In the genomic region with DNA sequence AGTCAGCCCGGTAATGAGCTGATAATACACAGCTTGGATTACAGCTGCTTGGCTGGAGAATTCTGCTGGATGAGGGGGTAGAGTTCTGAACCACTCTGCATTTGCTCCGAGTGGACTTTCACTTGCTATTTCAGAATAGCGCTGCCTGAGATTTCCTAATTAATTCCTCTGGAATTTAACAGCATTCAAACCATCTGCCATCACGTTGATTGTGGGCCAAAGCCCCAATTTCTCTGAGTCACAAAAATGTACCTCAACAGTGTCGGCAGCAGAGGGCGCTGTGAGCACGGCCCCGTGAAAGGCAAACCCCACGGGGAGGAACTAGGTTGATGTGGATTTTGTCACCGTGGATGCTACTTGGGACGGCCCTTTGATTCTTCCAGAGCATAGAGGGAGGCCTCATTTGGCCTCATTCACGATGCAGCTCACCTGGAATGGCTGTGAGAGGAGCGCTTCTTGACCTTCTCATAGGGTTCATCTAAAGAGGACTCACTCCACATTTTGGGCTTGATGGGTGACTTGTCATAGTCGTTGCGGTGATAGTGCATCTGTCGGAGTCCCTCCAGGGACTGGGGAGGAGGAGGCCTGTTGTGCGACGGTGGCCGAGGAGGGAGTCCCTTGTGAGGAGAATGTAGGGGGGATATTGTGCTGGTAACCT, we compare ENCODE assay signal across 8 cellular contexts.
DNase-seq lines count a peak whose midpoint lies in the region; ATAC-seq, FAIRE-seq and TF ChIP-seq lines count a peak whose summit lies in the region.

No MANE protein-coding gene starts in this region.

- no peak overlapping the region for H3K4me3 ChIP-seq in endothelial cell of umbilical vein (replicated peaks in 1 of 3; ENCODE audit: insufficient read depth in 1 of 3, low read depth in 1 of 3, low read length in 3 of 3)

- H3K9me3 ChIP-seq in endothelial cell of umbilical vein (replicated peaks; ENCODE audit: control insufficient read depth, insufficient read depth, low read length), result no peaks in the 10 kb centered on the region

- DNase-seq in AG08395 (ENCODE audit: low spot score) (peak; percentile 89), NCI-H748 (lab: John Stamatoyannopoulos, UW; ENCODE audit: unreplicated experiment) (peak; percentile 15), endothelial cell of umbilical vein (ENCODE audit: low read depth, low spot score) (peak; percentile 59), middle frontal gyrus (ENCODE audit: extremely low spot score, low spot score) (peak; percentile 84)
- DNase-seq in activated CD8-positive, alpha-beta memory T cell treated with anti-CD3 and anti-CD28 coated beads, Interleukin-2, amount 50 U/mL, for 1 hour (ENCODE audit: extremely low read depth), result peak; percentile 33
- DNase-seq in stimulated activated CD8-positive, alpha-beta memory T cell treated with anti-CD3 and anti-CD28 coated beads, Interleukin-2, amount 100 ng/mL, for 1 hour (ENCODE audit: low read depth in 2 of 2), result peak; percentile 32 to 39

- H3K79me2 ChIP-seq in endothelial cell of umbilical vein (ENCODE audit: control insufficient read depth, insufficient read depth, low read length), result no peaks in the 10 kb centered on the region

- peak; percentile 94 for FAIRE-seq in endothelial cell of umbilical vein (lab: Jason Lieb, UNC)

- CTCF ChIA-PET in endothelial cell of umbilical vein (lab: Charles Lee), result interaction anchor here (0.7 to 2.7 kb wide), 26 partner anchors 9 to 434 kb away, joined by 3 to 27 read pairs (median 3); no protein-coding TSS in a partner anchor

- TF ChIP-seq POLR2A in endothelial cell of umbilical vein (IDR thresholded peaks at IDR 0.05; ENCODE audit: low read depth, low read length), result no peak

- H2AFZ ChIP-seq in endothelial cell of umbilical vein (ENCODE audit: low read depth, low read length), result no peak overlapping the region

- POLR2A ChIA-PET in endothelial cell of umbilical vein (lab: Charles Lee), result no interaction called here

- no peaks in the 10 kb centered on the region for H4K20me1 ChIP-seq in endothelial cell of umbilical vein (replicated peaks; ENCODE audit: control insufficient read depth, extremely low read depth, insufficient read depth, low read length)

- intact Hi-C loops in endothelial cell of umbilical vein (cut with micrococcal nuclease), result loop anchor here (1.0 to 5.0 kb wide), 5 partner anchors 24 to 118 kb away; no protein-coding TSS in a partner anchor

- ATAC-seq in GM18909 (IDR thresholded peaks at IDR 0.05; ENCODE audit: poor library complexity, unreplicated experiment) (peak; percentile 59), HG02884 (IDR thresholded peaks at IDR 0.05; ENCODE audit: unreplicated experiment) (no peak)

- TF ChIP-seq CTCF in endothelial cell of umbilical vein (IDR thresholded peaks at IDR 0.05; ENCODE audit: extremely low read depth in 1 of 2, insufficient read depth in 1 of 2, low read depth in 1 of 2, low read length in 2 of 2), result peak; percentile 78 to 81

- no peaks in the 10 kb centered on the region for H3K9me1 ChIP-seq in endothelial cell of umbilical vein (replicated peaks; ENCODE audit: control insufficient read depth, extremely low read depth, insufficient read depth, low read length)

- H3K4me2 ChIP-seq in endothelial cell of umbilical vein (ENCODE audit: insufficient read depth, low read length), result no peak overlapping the region

- H3K9ac ChIP-seq in endothelial cell of umbilical vein (replicated peaks; ENCODE audit: extremely low read depth, insufficient read depth, low read length), result no peak overlapping the region

- H3K27ac ChIP-seq in endothelial cell of umbilical vein (ENCODE audit: insufficient read depth, low read depth, low read length), result peak overlapping the region; percentile 16

- peaks cover 36 to 40% of the 10 kb centered on the region in 2 experiments for H3K36me3 ChIP-seq in endothelial cell of umbilical vein (ENCODE audit: control insufficient read depth in 2 of 2, extremely low read depth in 1 of 2, insufficient read depth in 2 of 2, low read length in 2 of 2)

- dilution Hi-C loops in endothelial cell of umbilical vein (cut with MboI; ENCODE audit: extremely low pct_ligation_motif_present, low sequenced_read_pairs), result no loop called here

- BruUV-seq in endothelial cell of umbilical vein (replicated peaks; lab: Mats Ljungman, UMichigan), result no TSS peak

- no peaks in the 10 kb centered on the region for H3K27me3 ChIP-seq in endothelial cell of umbilical vein (ENCODE audit: control insufficient read depth in 2 of 2, insufficient read depth in 2 of 2, low read length in 2 of 2)

- H3K4me1 ChIP-seq in endothelial cell of umbilical vein (ENCODE audit: control insufficient read depth, extremely low read depth, insufficient read depth, low read length), result peaks cover 13% of the 10 kb centered on the region

TF ChIP-seq in endothelial cell of umbilical vein, 7 proteins besides CTCF, POLR2A, EP300 and RAD21:
- TF ChIP-seq GATA2 (IDR thresholded peaks at IDR 0.05; ENCODE audit: insufficient read depth, insufficient read length, low read depth, low read length) (no peak), POLR2AphosphoS5 (IDR thresholded peaks at IDR 0.05; ENCODE audit: insufficient read depth, low read depth, low read length) (no peak), EZH2 (IDR thresholded peaks at IDR 0.05; ENCODE audit: borderline replicate concordance, low read depth, low read length, severe bottlenecking) (no peak), JUN (IDR thresholded peaks at IDR 0.05; ENCODE audit: borderline replicate concordance, insufficient read depth, insufficient read length, low read depth) (no peak), MYC (IDR thresholded peaks at IDR 0.05; ENCODE audit: low read depth, low read length) (no peak), FOS (IDR thresholded peaks at IDR 0.05; ENCODE audit: borderline replicate concordance, insufficient read depth, low read length) (no peak)
- TF ChIP-seq, protein P1, sequence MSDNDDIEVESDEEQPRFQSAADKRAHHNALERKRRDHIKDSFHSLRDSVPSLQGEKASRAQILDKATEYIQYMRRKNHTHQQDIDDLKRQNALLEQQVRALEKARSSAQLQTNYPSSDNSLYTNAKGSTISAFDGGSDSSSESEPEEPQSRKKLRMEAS (IDR thresholded peaks at IDR 0.05; ENCODE audit: insufficient read depth, insufficient read length), result no peak

Comparison
In these comparisons a context has a peak if more than half of its experiments do, and no peak if none do; other contexts are left out.
1. DNase-seq: peak in every context shown above with its lines; median percentile 89 in AG08395; 84 in middle frontal gyrus; 59 in endothelial cell of umbilical vein; 36 in stimulated activated CD8-positive, alpha-beta memory T cell treated with anti-CD3 and anti-CD28 coated beads, Interleukin-2, amount 100 ng/mL, for 1 hour; 33 in activated CD8-positive, alpha-beta memory T cell treated with anti-CD3 and anti-CD28 coated beads, Interleukin-2, amount 50 U/mL, for 1 hour; 15 in NCI-H748.